In genomic region chr19:45814851-45815481, GRCh38 we compare ENCODE assay signal across 13 cellular contexts. TPM values are rescaled to one million over a fixed set of nuclear protein-coding genes. Genes with fewer than 3 reads are reported as not detected.
DNase-seq lines count a peak whose midpoint lies in the region; TF ChIP-seq lines count a peak whose summit lies in the region.
"Had no signal": no experiment of that assay in that cellular context is flagged by ENCODE, and none has a peak within 500 bp of the region (broad histone marks: within the 10 kb centered on the region; RNA-seq: fewer than 3 reads in every experiment).

Gene RSPH6A, minus strand, starts transcription at chr19:45815308. Its CDS starts 132 bp downstream, at chr19:45815176.

- DNase-seq in NCI-H1105 treated with DMSO at 0.1 percent for 48 hours (lab: John Stamatoyannopoulos, UW) (peak; percentile 9), NCI-H1105 (lab: John Stamatoyannopoulos, UW) (no peak), ecto neural progenitor cell (ENCODE audit: low spot score) (peak; percentile 52), mesothelial cell of epicardium (ENCODE audit: low spot score in 2 of 2, unreplicated experiment in 2 of 2) (no peak), COR-L47 (lab: John Stamatoyannopoulos, UW) (no peak), COLO829 (ENCODE audit: low spot score) (no peak), mucosa of gallbladder (ENCODE audit: low spot score) (no peak)
- DNase-seq: adrenal gland, mammary epithelial cell had no signal

- 21% methylated on average over 40 of the region's 40 CpGs for WGBS in thymus

- peaks cover 2% of the 10 kb centered on the region for H3K27me3 ChIP-seq in thymus (ENCODE audit: control insufficient read depth, insufficient read depth)
- H3K27me3 ChIP-seq: adrenal gland had no signal

- no peak for TF ChIP-seq CTCF in mesothelial cell of epicardium (IDR thresholded peaks at IDR 0.05; ENCODE audit: unreplicated experiment)

- H3K9me3 Mint-ChIP-seq in mesothelial cell of epicardium = no peaks in the 10 kb centered on the region
- H3K9me3 Mint-ChIP-seq: activated CD8-positive, alpha-beta T cell treated with anti-CD3 and anti-CD28 coated beads for 36 hours; stimulated activated effector memory CD8-positive, alpha-beta T cell treated with anti-CD3 and anti-CD28 coated beads, Interleukin-12 subunit alpha, Interleukin-12 subunit beta, amount 100 ng/mL, for 72 hours had no signal

- peak within 1 kb of the TSS; percentile 90 for H3K27ac Mint-ChIP-seq in mesothelial cell of epicardium
- H3K27ac Mint-ChIP-seq: activated CD8-positive, alpha-beta T cell treated with anti-CD3 and anti-CD28 coated beads for 36 hours; stimulated activated effector memory CD8-positive, alpha-beta T cell treated with anti-CD3 and anti-CD28 coated beads, Interleukin-12 subunit alpha, Interleukin-12 subunit beta, amount 100 ng/mL, for 72 hours had no signal

- peaks cover 4% of the 10 kb centered on the region for H3K36me3 ChIP-seq in thymus (ENCODE audit: control insufficient read depth, insufficient read depth)
- H3K36me3 ChIP-seq: adrenal gland had no signal

- H3K4me1 ChIP-seq in thymus (ENCODE audit: control insufficient read depth, insufficient read depth, low read length) = no peaks in the 10 kb centered on the region

- no peaks in the 10 kb centered on the region for H3K9me3 ChIP-seq in thymus (ENCODE audit: control insufficient read depth)
- H3K9me3 ChIP-seq: adrenal gland had no signal

- H3K4me1 Mint-ChIP-seq in mesothelial cell of epicardium = peaks cover 6% of the 10 kb centered on the region

- H3K36me3 Mint-ChIP-seq in mesothelial cell of epicardium = peaks cover 2% of the 10 kb centered on the region

- no peaks in the 10 kb centered on the region for H3K27me3 Mint-ChIP-seq in mesothelial cell of epicardium (ENCODE audit: low read depth)

- peak within 1 kb of the TSS; percentile 46 for H3K4me3 ChIP-seq in thymus (ENCODE audit: low read length)

- H3K27ac ChIP-seq in thymus (ENCODE audit: low read depth) = peak within 1 kb of the TSS; percentile 31
- H3K27ac ChIP-seq: adrenal gland had no signal

- H3K4me3 Mint-ChIP-seq in mesothelial cell of epicardium = peak within 1 kb of the TSS; percentile 91
- H3K4me3 Mint-ChIP-seq: activated CD8-positive, alpha-beta T cell treated with anti-CD3 and anti-CD28 coated beads for 36 hours; stimulated activated effector memory CD8-positive, alpha-beta T cell treated with anti-CD3 and anti-CD28 coated beads, Interleukin-12 subunit alpha, Interleukin-12 subunit beta, amount 100 ng/mL, for 72 hours had no signal

RNA-seq across cellular contexts. Expression of gene RSPH6A, which starts in this region (rescaled TPM):
- total RNA-seq in mesothelial cell of epicardium (0.44 to 0.56 TPM (median 0.50 TPM) in 3 replicates), mucosa of gallbladder (0.09 TPM)
- 0.14 TPM for polyA plus RNA-seq in thymus
- polyA plus RNA-seq: fibroblast of lung, mammary epithelial cell had no signal

Comparison
In these comparisons a context has a peak if more than half of its experiments do, and no peak if none do; other contexts are left out.
1. DNase-seq: peak in NCI-H1105 treated with DMSO at 0.1 percent for 48 hours (single experiment) and ecto neural progenitor cell (single experiment); none in NCI-H1105 (single experiment), mesothelial cell of epicardium (0 of 2), COR-L47 (single experiment), COLO829 (single experiment) and mucosa of gallbladder (single experiment).